21 cellular contexts compared by ENCODE assay signal in genomic region chr12:132456944-132457495, GRCh38. TPM values are rescaled to one million over a fixed set of nuclear protein-coding genes. Genes with fewer than 3 reads are reported as not detected.
DNase-seq lines count a peak whose midpoint lies in the region; ATAC-seq and TF ChIP-seq lines count a peak whose summit lies in the region.
"Had no signal": no experiment of that assay in that cellular context is flagged by ENCODE, and none has a peak within 500 bp of the region (broad histone marks: within the 10 kb centered on the region; RNA-seq: fewer than 3 reads in every experiment).

No MANE protein-coding gene starts in this region.

- H3K4me3 ChIP-seq in right cardiac atrium (ENCODE audit: low read length) (no peak overlapping the region), breast epithelium (no peak overlapping the region)
- H3K4me3 ChIP-seq: SJSA1 had no signal

- DNase-seq in right cardiac atrium (peak; percentile 2 to 37 (median 10)), Right ventricle myocardium superior (no peak), posterior vena cava (ENCODE audit: low spot score) (peak; percentile 70), foreskin melanocyte (no peak), GM10266 (ENCODE audit: extremely low spot score) (no peak), breast epithelium (ENCODE audit: low spot score in 2 of 2) (no peak)
- no peak for DNase-seq in activated T-helper 1 cell treated with anti-CD3 and anti-CD28 coated beads, Interleukin-12 subunit alpha, Interleukin-12 subunit beta, Interleukin-2, Interleukin-4 antibody, amounts not matched to agents 30 ng/mL and 10 ng/mL and 1 ng/mL, durations not matched to agents 14 hours and 24 hours and 36 hours (ENCODE audit: low spot score)
- DNase-seq: AML-193; Calu3; CD8-positive, alpha-beta memory T cell; DMS53; GDM1; NCI-H1105; NCI-H146; NCI-H2029; NCI-H226; NCI-H510A treated with DMSO at 0.1 percent for 48 hours; NCI-H748 treated with DMSO at 0.1 percent for 48 hours had no signal

- H3K27me3 ChIP-seq in right cardiac atrium (ENCODE audit: control insufficient read depth, insufficient read depth): no peaks in the 10 kb centered on the region
- H3K27me3 ChIP-seq in breast epithelium: peaks cover 6 to 10% of the 10 kb centered on the region in 2 donors
- H3K27me3 ChIP-seq: SJSA1 had no signal

- no peaks in the 10 kb centered on the region for H3K36me3 Mint-ChIP-seq in activated T-helper 1 cell treated with anti-CD3 and anti-CD28 coated beads, Interleukin-12 subunit alpha, Interleukin-12 subunit beta, Interleukin-2, Interleukin-4 antibody, amounts not matched to agents 30 ng/mL and 10 ng/mL and 1 ng/mL, durations not matched to agents 14 hours and 24 hours and 36 hours (ENCODE audit: low read depth)
- H3K36me3 Mint-ChIP-seq: IgD-negative memory B cell had no signal

- H3K27ac Mint-ChIP-seq in activated T-helper 1 cell treated with anti-CD3 and anti-CD28 coated beads, Interleukin-12 subunit alpha, Interleukin-12 subunit beta, Interleukin-2, Interleukin-4 antibody, amounts not matched to agents 30 ng/mL and 10 ng/mL and 1 ng/mL, durations not matched to agents 14 hours and 24 hours and 36 hours: peak overlapping the region; percentile 48
- H3K27ac Mint-ChIP-seq: CD8-positive, alpha-beta memory T cell had no signal

- H3K4me1 ChIP-seq in right cardiac atrium (ENCODE audit: control insufficient read depth, insufficient read depth, low read length) (no peaks in the 10 kb centered on the region), breast epithelium (no peaks in the 10 kb centered on the region)
- H3K4me1 ChIP-seq: SJSA1 had no signal

- no peaks in the 10 kb centered on the region for H3K27me3 Mint-ChIP-seq in activated T-helper 1 cell treated with anti-CD3 and anti-CD28 coated beads, Interleukin-12 subunit alpha, Interleukin-12 subunit beta, Interleukin-2, Interleukin-4 antibody, amounts not matched to agents 30 ng/mL and 10 ng/mL and 1 ng/mL, durations not matched to agents 14 hours and 24 hours and 36 hours (ENCODE audit: insufficient read depth)
- H3K27me3 Mint-ChIP-seq: IgD-negative memory B cell had no signal

- H3K4me1 Mint-ChIP-seq in activated T-helper 1 cell treated with anti-CD3 and anti-CD28 coated beads, Interleukin-12 subunit alpha, Interleukin-12 subunit beta, Interleukin-2, Interleukin-4 antibody, amounts not matched to agents 30 ng/mL and 10 ng/mL and 1 ng/mL, durations not matched to agents 14 hours and 24 hours and 36 hours (ENCODE audit: low read depth): no peaks in the 10 kb centered on the region

- H3K4me3 Mint-ChIP-seq in activated T-helper 1 cell treated with anti-CD3 and anti-CD28 coated beads, Interleukin-12 subunit alpha, Interleukin-12 subunit beta, Interleukin-2, Interleukin-4 antibody, amounts not matched to agents 30 ng/mL and 10 ng/mL and 1 ng/mL, durations not matched to agents 14 hours and 24 hours and 36 hours: no peak overlapping the region
- H3K4me3 Mint-ChIP-seq: CD8-positive, alpha-beta memory T cell; IgD-negative memory B cell had no signal

- no peak for TF ChIP-seq POLR2A in breast epithelium (IDR thresholded peaks at IDR 0.05)

- no peak overlapping the region for H3K27ac ChIP-seq in right cardiac atrium (ENCODE audit: low read length)
- no peak overlapping the region for H3K27ac ChIP-seq in breast epithelium
- H3K27ac ChIP-seq: C4-2B, SJSA1 had no signal

- no peak for ATAC-seq in right cardiac atrium
- no peak for ATAC-seq in Right ventricle myocardium superior (ENCODE audit: poor library complexity)

- H3K9me3 ChIP-seq in right cardiac atrium (ENCODE audit: control insufficient read depth, low read length) (no peaks in the 10 kb centered on the region), breast epithelium (peaks cover 0 to 3% of the 10 kb centered on the region in 2 donors)

- intact Hi-C loops in right cardiac atrium (cut with DNase I) (no loop called here), Right ventricle myocardium superior (cut with DNase I) (no loop called here), posterior vena cava (cut with DNase I) (no loop called here), breast epithelium (cut with DNase I; ENCODE audit: low total_unique reads) (no loop called here)
- intact Hi-C loops in activated T-helper 1 cell treated with anti-CD3 and anti-CD28 coated beads, Interleukin-12 subunit alpha, Interleukin-12 subunit beta, Interleukin-2, Interleukin-4 antibody, amounts not matched to agents 30 ng/mL and 10 ng/mL and 1 ng/mL, durations not matched to agents 14 hours and 24 hours and 36 hours (cut with micrococcal nuclease): no loop called here

- peaks cover 9% of the 10 kb centered on the region for H3K9me3 Mint-ChIP-seq in activated T-helper 1 cell treated with anti-CD3 and anti-CD28 coated beads, Interleukin-12 subunit alpha, Interleukin-12 subunit beta, Interleukin-2, Interleukin-4 antibody, amounts not matched to agents 30 ng/mL and 10 ng/mL and 1 ng/mL, durations not matched to agents 14 hours and 24 hours and 36 hours
- H3K9me3 Mint-ChIP-seq: CD8-positive, alpha-beta memory T cell had no signal

- WGBS in right cardiac atrium: 66% methylated on average over 38 of the region's 38 CpGs

- no peak for TF ChIP-seq CTCF in GM10266 (IDR thresholded peaks at IDR 0.05; ENCODE audit: control insufficient read depth, insufficient read depth, low read depth, missing control alignments)
- TF ChIP-seq CTCF in breast epithelium (IDR thresholded peaks at IDR 0.05): no peak

- no peaks in the 10 kb centered on the region for H3K36me3 ChIP-seq in breast epithelium
- H3K36me3 ChIP-seq: SJSA1 had no signal

RNA-seq across cellular contexts. Expression of gene FBRSL1, which starts 32.9 kb away (rescaled TPM):
- total RNA-seq in right cardiac atrium (10 to 100 TPM; 50.4 to 65.0 (median 54.7) TPM), Right ventricle myocardium superior (58.6 TPM), posterior vena cava (10 to 100 TPM; 34.0 to 35.8 TPM), breast epithelium (1 to 10 TPM; 3.5 to 9.8 (median 7.2) TPM)
- polyA plus RNA-seq in right cardiac atrium: 36.4 TPM
- 75.8 and 80.2 TPM in 2 replicates for total RNA-seq in activated T-helper 1 cell treated with anti-CD3 and anti-CD28 coated beads, Interleukin-12 subunit alpha, Interleukin-12 subunit beta, Interleukin-2, Interleukin-4 antibody, amounts not matched to agents 30 ng/mL and 10 ng/mL and 1 ng/mL, durations not matched to agents 14 hours and 24 hours and 36 hours

Comparison
In these comparisons a context has a peak if more than half of its experiments do, and no peak if none do; other contexts are left out.
1. DNase-seq: peak in right cardiac atrium (3 of 3) and posterior vena cava (single experiment); none in Right ventricle myocardium superior (single experiment), activated T-helper 1 cell treated with anti-CD3 and anti-CD28 coated beads, Interleukin-12 subunit alpha, Interleukin-12 subunit beta, Interleukin-2, Interleukin-4 antibody, amounts not matched to agents 30 ng/mL and 10 ng/mL and 1 ng/mL, durations not matched to agents 14 hours and 24 hours and 36 hours (single experiment), foreskin melanocyte (single experiment), GM10266 (single experiment) and breast epithelium (0 of 2).